ENCODE assay signal across 23 cellular contexts in genomic region chr6:108873251-108873650, GRCh38. TPM values are rescaled to one million over a fixed set of nuclear protein-coding genes. Genes with fewer than 3 reads are reported as not detected.
A peak's percentile ranks its signal among the peaks of the same experiment; 100 is the strongest.
DNase-seq lines count a peak whose midpoint lies in the region; ATAC-seq and TF ChIP-seq lines count a peak whose summit lies in the region.
"Had no signal": no experiment of that assay in that cellular context is flagged by ENCODE, and none has a peak within 500 bp of the region (broad histone marks: within the 10 kb centered on the region; RNA-seq: fewer than 3 reads in every experiment).

No MANE protein-coding gene starts in this region.

- TF ChIP-seq EP300 in transverse colon (IDR thresholded peaks at IDR 0.05; ENCODE audit: low read depth), result no peak

- peaks cover 9% of the 10 kb centered on the region in 2 donors for H3K36me3 Mint-ChIP-seq in activated T-cell treated with anti-CD3 and anti-CD28 coated beads, Interleukin-2, amount 50 U/mL, for 72 hours (ENCODE audit: insufficient read depth in 2 of 2)
- peaks cover 74% of the 10 kb centered on the region for H3K36me3 Mint-ChIP-seq in activated CD4-positive, alpha-beta memory T cell treated with anti-CD3 and anti-CD28 coated beads, Interleukin-2, amount 10 ng/mL, durations not matched to agents 7 days and 5 days (ENCODE audit: low read depth)
- H3K36me3 Mint-ChIP-seq in type B pancreatic cell, result peaks cover 15% of the 10 kb centered on the region

- peaks cover 43% of the 10 kb centered on the region for H3K4me1 Mint-ChIP-seq in activated T-cell treated with anti-CD3 and anti-CD28 coated beads, Interleukin-2, amount 50 U/mL, for 72 hours (ENCODE audit: low read depth)
- peaks cover 68% of the 10 kb centered on the region for H3K4me1 Mint-ChIP-seq in activated CD4-positive, alpha-beta memory T cell treated with anti-CD3 and anti-CD28 coated beads, Interleukin-2, amount 10 ng/mL, durations not matched to agents 7 days and 5 days
- H3K4me1 Mint-ChIP-seq in type B pancreatic cell (ENCODE audit: unreplicated experiment), result peaks cover 32% of the 10 kb centered on the region

- 93% methylated on average over 7 of the region's 7 CpGs; no CpG with 5 or more reads in 1 of the 2 donors for WGBS in transverse colon (ENCODE audit: low coverage in 1 of 2), 2 donors

- no peak overlapping the region for H3K4me3 ChIP-seq in lower lobe of right lung
- no peak overlapping the region for H3K4me3 ChIP-seq in transverse colon
- H3K4me3 ChIP-seq: body of pancreas, heart left ventricle, PC-9 had no signal

- no peak overlapping the region for H3K4me3 Mint-ChIP-seq in activated T-cell treated with anti-CD3 and anti-CD28 coated beads, Interleukin-2, amount 50 U/mL, for 72 hours
- no peak overlapping the region for H3K4me3 Mint-ChIP-seq in activated CD4-positive, alpha-beta memory T cell treated with anti-CD3 and anti-CD28 coated beads, Interleukin-2, amount 10 ng/mL, durations not matched to agents 7 days and 5 days
- H3K4me3 Mint-ChIP-seq in type B pancreatic cell, result no peak overlapping the region
- H3K4me3 Mint-ChIP-seq: CD8-positive, alpha-beta T cell; mesothelial cell of epicardium had no signal

- H3K27me3 Mint-ChIP-seq in activated T-cell treated with anti-CD3 and anti-CD28 coated beads, Interleukin-2, amount 50 U/mL, for 72 hours (ENCODE audit: low read depth), result peaks cover 22% of the 10 kb centered on the region
- peaks cover 8% of the 10 kb centered on the region for H3K27me3 Mint-ChIP-seq in activated CD4-positive, alpha-beta memory T cell treated with anti-CD3 and anti-CD28 coated beads, Interleukin-2, amount 10 ng/mL, durations not matched to agents 7 days and 5 days
- no peaks in the 10 kb centered on the region for H3K27me3 Mint-ChIP-seq in type B pancreatic cell

- H3K36me3 ChIP-seq in lower lobe of right lung, result peaks cover 3% of the 10 kb centered on the region
- no peaks in the 10 kb centered on the region for H3K36me3 ChIP-seq in transverse colon

- no peak for TF ChIP-seq CTCF in lower lobe of right lung (IDR thresholded peaks at IDR 0.05)
- no peak for TF ChIP-seq CTCF in type B pancreatic cell (conservative IDR thresholded peaks at IDR 0.05)
- no peak for TF ChIP-seq CTCF in transverse colon (IDR thresholded peaks at IDR 0.05)

- intact Hi-C loops in lower lobe of right lung (cut with DNase I), result no loop called here
- intact Hi-C loops in transverse colon (cut with DNase I; ENCODE audit: low total_unique reads), result no loop called here

- no peak for TF ChIP-seq POLR2A in transverse colon (IDR thresholded peaks at IDR 0.05)

- H3K9me3 ChIP-seq in lower lobe of right lung (no peaks in the 10 kb centered on the region), transverse colon (no peaks in the 10 kb centered on the region)
- H3K9me3 ChIP-seq: body of pancreas, heart left ventricle had no signal

- H3K27ac ChIP-seq in lower lobe of right lung (peak overlapping the region; percentile 71), transverse colon (peak overlapping the region in 2 of 4 donors; percentile 9 to 77)
- H3K27ac ChIP-seq: body of pancreas, PC-9 had no signal

- in situ Hi-C loops in transverse colon (cut with MboI; ENCODE audit: low pct_ligation_motif_present in 1 of 4, low pct_unique_long_range_greater_than_20kb in 1 of 4, low sequenced_read_pairs in 3 of 4), result no loop called here

- no peak for ATAC-seq in activated T-cell treated with anti-CD3 and anti-CD28 coated beads, Interleukin-2, amount 50 U/mL, for 72 hours (replicated peaks in 1 of 2)
- no peak for ATAC-seq in lower lobe of right lung
- ATAC-seq: CD8-positive, alpha-beta T cell; heart left ventricle; HepG2; SK-N-SH treated with all-trans-retinoic acid at 6 μM for 48 hours had no signal

- H3K27me3 ChIP-seq in lower lobe of right lung (ENCODE audit: low read depth), result no peaks in the 10 kb centered on the region
- H3K27me3 ChIP-seq in transverse colon, result no peaks in the 10 kb centered on the region
- H3K27me3 ChIP-seq: body of pancreas, heart left ventricle had no signal

- H3K27ac Mint-ChIP-seq in activated T-cell treated with anti-CD3 and anti-CD28 coated beads, Interleukin-2, amount 50 U/mL, for 72 hours, result peak overlapping the region; percentile 97
- H3K27ac Mint-ChIP-seq in activated CD4-positive, alpha-beta memory T cell treated with anti-CD3 and anti-CD28 coated beads, Interleukin-2, amount 10 ng/mL, durations not matched to agents 7 days and 5 days, result peak overlapping the region; percentile 100
- peak overlapping the region; percentile 55 for H3K27ac Mint-ChIP-seq in type B pancreatic cell
- H3K27ac Mint-ChIP-seq: mesothelial cell of epicardium had no signal

- peaks cover 74% of the 10 kb centered on the region for H3K4me1 ChIP-seq in lower lobe of right lung
- peaks cover 0 to 4% (median 1%) of the 10 kb centered on the region in 4 donors for H3K4me1 ChIP-seq in transverse colon

- POLR2A ChIA-PET in activated CD4-positive, alpha-beta memory T cell treated with anti-CD3 and anti-CD28 coated beads, Interleukin-2, amount 10 ng/mL, durations not matched to agents 7 days and 5 days (lab: Charles Lee), result interaction anchor here (1.1 to 2.9 kb wide), 8 partner anchors 11 to 314 kb away, joined by 3 to 50 read pairs (median 6); partner anchors contain the start of gene ARMC2

- DNase-seq in activated T-cell treated with anti-CD3 and anti-CD28 coated beads, Interleukin-2, amount 50 U/mL, for 72 hours, result no peak
- DNase-seq in activated T-cell treated with anti-CD3 and anti-CD28 coated beads, Interleukin-2, amount 50 U/mL, for 48 hours, result no peak
- DNase-seq in activated CD4-positive, alpha-beta memory T cell treated with anti-CD3 and anti-CD28 coated beads, Interleukin-2, amount 10 ng/mL, durations not matched to agents 7 days and 5 days, result no peak
- DNase-seq in lower lobe of right lung (no peak), type B pancreatic cell (ENCODE audit: extremely low spot score, unreplicated experiment) (no peak), transverse colon (no peak), AML-193 (lab: John Stamatoyannopoulos, UW) (no peak), amniotic stem cell (lab: John Stamatoyannopoulos, UW) (no peak)
- DNase-seq: activated CD8-positive, alpha-beta memory T cell treated with anti-CD3 and anti-CD28 coated beads for 24 hours; activated gamma-delta T cell treated with Interleukin-2 at 50 U/mL for 16 hours; body of pancreas; CD8-positive, alpha-beta T cell; DND-41; effector CD8-positive, alpha-beta T cell; heart left ventricle; MV-4-11; NCI-H526; PC-9; stimulated activated CD4-positive, alpha-beta T cell treated with anti-CD3 and anti-CD28 coated beads, Interleukin-4, amount 100 ng/mL, for 24 hours; stimulated activated CD8-positive, alpha-beta memory T cell treated with anti-CD3 and anti-CD28 coated beads, Interleukin-4, amount 100 ng/mL, for 48 hours had no signal

- peaks cover 0 to 2% of the 10 kb centered on the region in 2 donors for H3K9me3 Mint-ChIP-seq in activated T-cell treated with anti-CD3 and anti-CD28 coated beads, Interleukin-2, amount 50 U/mL, for 72 hours
- H3K9me3 Mint-ChIP-seq in activated CD4-positive, alpha-beta memory T cell treated with anti-CD3 and anti-CD28 coated beads, Interleukin-2, amount 10 ng/mL, durations not matched to agents 7 days and 5 days, result peaks cover 5% of the 10 kb centered on the region
- no peaks in the 10 kb centered on the region for H3K9me3 Mint-ChIP-seq in type B pancreatic cell
- H3K9me3 Mint-ChIP-seq: CD8-positive, alpha-beta T cell; mesothelial cell of epicardium had no signal

- CTCF ChIA-PET in activated CD4-positive, alpha-beta memory T cell treated with anti-CD3 and anti-CD28 coated beads, Interleukin-2, amount 10 ng/mL, durations not matched to agents 7 days and 5 days (lab: Charles Lee), result interaction anchor here (1.8 to 5.9 kb wide), 5 partner anchors 7 to 48 kb away, joined by 4 to 32 read pairs (median 18); partner anchors contain the start of gene ARMC2

RNA-seq across cellular contexts. Expression of gene ARMC2, which starts 25.0 kb away (rescaled TPM):
- total RNA-seq in activated T-cell treated with anti-CD3 and anti-CD28 coated beads, Interleukin-2, amount 50 U/mL, for 72 hours, result 1 to 10 TPM; 2.2 to 2.9 TPM
- 10 to 100 TPM; 12.2 to 13.6 TPM for total RNA-seq in activated CD4-positive, alpha-beta memory T cell treated with anti-CD3 and anti-CD28 coated beads, Interleukin-2, amount 10 ng/mL, durations not matched to agents 7 days and 5 days
- total RNA-seq in lower lobe of right lung, result 10.8 TPM
- total RNA-seq in type B pancreatic cell (ENCODE audit: low replicate concordance), result 6.7 and 15.5 TPM in 2 replicates
- 1 to 10 TPM; 2.0 to 7.5 (median 3.0) TPM for total RNA-seq in transverse colon
